ENCODE assay signal across 8 cellular contexts in genomic region chr1:153633747-153634665, GRCh38. TPM values are rescaled to one million over a fixed set of nuclear protein-coding genes. Genes with fewer than 3 reads are reported as not detected.
DNase-seq lines count a peak whose midpoint lies in the region; ATAC-seq, FAIRE-seq and TF ChIP-seq lines count a peak whose summit lies in the region.

Gene CHTOP, plus strand, starts transcription at chr1:153634066. Its CDS starts 2,523 bp downstream, at chr1:153636589.

- TF ChIP-seq POLR2A in GM19193 (IDR thresholded peaks at IDR 0.05; ENCODE audit: extremely low read depth, insufficient read depth, insufficient read length): peak; percentile 97

- peak; percentile 30 for FAIRE-seq in kidney (lab: Jason Lieb, UNC)

- H3K4me1 ChIP-seq in kidney (ENCODE audit: control insufficient read depth in 1 of 2, insufficient read depth in 1 of 2, low read depth in 1 of 2, low read length in 2 of 2): peaks cover 12 to 15% of the 10 kb centered on the region in 2 donors

- ATAC-seq in HG03439 (IDR thresholded peaks at IDR 0.05; ENCODE audit: unreplicated experiment): peak; percentile 90

- peak within 1 kb of the TSS; percentile 97 to 100 for H3K9ac ChIP-seq in kidney (ENCODE audit: low read length in 2 of 2)

- no peaks in the 10 kb centered on the region for H3K9me3 Mint-ChIP-seq in chondrocyte (ENCODE audit: low read depth)

- H3K36me3 Mint-ChIP-seq in chondrocyte (ENCODE audit: low read depth): peaks cover 20% of the 10 kb centered on the region

- no peaks in the 10 kb centered on the region for H3K27me3 Mint-ChIP-seq in chondrocyte (ENCODE audit: low read depth)

- peak within 1 kb of the TSS; percentile 99 for H3K4me3 Mint-ChIP-seq in chondrocyte (ENCODE audit: unreplicated experiment)

- peaks cover 61% of the 10 kb centered on the region for H3K4me1 Mint-ChIP-seq in chondrocyte (ENCODE audit: low read depth)

- no peaks in the 10 kb centered on the region for H3K9me3 ChIP-seq in kidney (ENCODE audit: control insufficient read depth in 1 of 2, low read length in 2 of 2)

- intact Hi-C loops in kidney (cut with DNase I): no loop called here

- peak within 1 kb of the TSS; percentile 92 to 98 for H3K4me3 ChIP-seq in kidney (ENCODE audit: low read length in 2 of 2)

- H3K27ac ChIP-seq in kidney (ENCODE audit: low read depth in 2 of 2, low read length in 2 of 2): peak within 1 kb of the TSS; percentile 100

- peak; percentile 10 for TF ChIP-seq CTCF in chondrocyte (IDR thresholded peaks at IDR 0.05)
- no peak for TF ChIP-seq CTCF in kidney (IDR thresholded peaks at IDR 0.05; ENCODE audit: borderline replicate concordance, extremely low read depth, insufficient read depth)

- peak within 1 kb of the TSS; percentile 100 for H3K27ac Mint-ChIP-seq in chondrocyte (ENCODE audit: unreplicated experiment)

- peak; percentile 91 for DNase-seq in AML-193 (lab: John Stamatoyannopoulos, UW)
- DNase-seq in NCI-H510A treated with DMSO at 0.1 percent for 48 hours (lab: John Stamatoyannopoulos, UW): peak; percentile 90
- peak; percentile 94 for DNase-seq in activated CD4-positive, alpha-beta T cell treated with anti-CD3 and anti-CD28 coated beads for 24 hours (ENCODE audit: low read depth in 2 of 2)
- peak; percentile 98 for DNase-seq in chondrocyte (ENCODE audit: low spot score)
- DNase-seq in kidney: peak; percentile 99
- DNase-seq in stimulated activated CD4-positive, alpha-beta T cell treated with anti-CD3 and anti-CD28 coated beads, Interleukin-15, amount 100 ng/mL, for 24 hours: peak; percentile 97

- peaks cover 17 to 27% of the 10 kb centered on the region in 2 donors for H3K36me3 ChIP-seq in kidney (ENCODE audit: control insufficient read depth in 1 of 2, insufficient read depth in 2 of 2, low read length in 2 of 2)

RNA-seq across cellular contexts. Expression of gene CHTOP, which starts in this region (rescaled TPM):
- total RNA-seq in chondrocyte (44.4 to 56.9 TPM (median 47.9 TPM) in 3 replicates), kidney (83.6 TPM)
- 71.1 TPM for polyA plus RNA-seq in kidney (ENCODE audit: insufficient read depth, low read depth, low replicate concordance)

Comparison
In these comparisons a context has a peak if more than half of its experiments do, and no peak if none do; other contexts are left out.
1. Peak in every context shown above with its lines: DNase-seq, ATAC-seq, H3K4me3 ChIP-seq and H3K27ac ChIP-seq.